ENCODE assay signal across 13 cellular contexts in the genomic region with DNA sequence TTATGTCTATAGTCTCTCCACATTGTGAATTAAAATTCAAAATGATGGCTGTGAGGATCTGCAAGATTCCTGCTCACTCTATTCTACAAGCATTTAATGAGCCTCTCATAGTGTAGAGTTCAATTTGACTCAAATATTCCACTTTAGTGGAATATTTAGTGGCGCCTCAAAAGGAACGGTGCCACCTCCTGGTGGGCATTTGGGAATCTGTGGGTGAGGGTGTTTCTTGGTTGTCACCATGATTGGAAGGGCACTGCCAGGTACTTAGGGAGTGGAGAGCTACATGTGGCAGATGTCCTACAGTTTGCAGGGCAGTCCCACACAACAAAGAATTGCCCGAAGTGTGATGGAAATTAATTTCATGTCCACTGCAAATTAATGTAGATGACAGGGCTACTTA. TPM values are rescaled to one million over a fixed set of nuclear protein-coding genes. Genes with fewer than 3 reads are reported as not detected.
DNase-seq lines count a peak whose midpoint lies in the region; ATAC-seq and TF ChIP-seq lines count a peak whose summit lies in the region.
"Had no signal": no experiment of that assay in that cellular context is flagged by ENCODE, and none has a peak within 500 bp of the region (broad histone marks: within the 10 kb centered on the region; RNA-seq: fewer than 3 reads in every experiment).

No MANE protein-coding gene starts in this region.

- no peaks in the 10 kb centered on the region for H3K9me2 ChIP-seq in SK-N-SH

- ATAC-seq in HG03342 (IDR thresholded peaks at IDR 0.05; ENCODE audit: unreplicated experiment): no peak
- ATAC-seq: activated CD8-positive, alpha-beta memory T cell treated with anti-CD3 and anti-CD28 coated beads, Interleukin-2, amount 10 ng/mL, durations not matched to agents 7 days and 5 days had no signal

- H3K9me3 ChIP-seq in SK-N-SH (no peaks in the 10 kb centered on the region), colonic mucosa (no peaks in the 10 kb centered on the region)
- H3K9me3 ChIP-seq: Caco-2, suprapubic skin had no signal

- H3K27me3 ChIP-seq in GM06990 (replicated peaks; ENCODE audit: control insufficient read depth, insufficient read depth, low read length): no peaks in the 10 kb centered on the region
- no peaks in the 10 kb centered on the region for H3K27me3 ChIP-seq in SK-N-SH (ENCODE audit: insufficient read depth)
- no peaks in the 10 kb centered on the region for H3K27me3 ChIP-seq in colonic mucosa
- H3K27me3 ChIP-seq: suprapubic skin had no signal

- H3K4me2 ChIP-seq in SK-N-SH: no peak overlapping the region

- H2AFZ ChIP-seq in SK-N-SH (ENCODE audit: low read depth): no peak overlapping the region

- no peaks in the 10 kb centered on the region for H4K20me1 ChIP-seq in SK-N-SH (ENCODE audit: insufficient read depth)

- intact Hi-C loops in colonic mucosa (cut with DNase I): no loop called here

- DNase-seq in ACHN (peak; percentile 23), GM06990 (ENCODE audit: extremely low read depth, insufficient read length) (no peak), SK-N-SH (peak; percentile 34), fibroblast of the aortic adventitia (ENCODE audit: low read depth) (peak; percentile 9), AG08396 (ENCODE audit: low spot score) (no peak), NCI-H345 treated with DMSO at 0.1 percent for 48 hours (lab: John Stamatoyannopoulos, UW; ENCODE audit: unreplicated experiment) (no peak), colonic mucosa (no peak)
- DNase-seq: activated CD8-positive, alpha-beta memory T cell treated with anti-CD3 and anti-CD28 coated beads, Interleukin-2, amount 10 ng/mL, durations not matched to agents 7 days and 5 days; Caco-2; central memory CD4-positive, alpha-beta T cell; nephron progenitor cell had no signal

- no peak for TF ChIP-seq EP300 in SK-N-SH (IDR thresholded peaks at IDR 0.05; ENCODE audit: borderline replicate concordance in 1 of 2, low read depth in 1 of 2, low read length in 1 of 2)

- no peak overlapping the region for H3K4me3 ChIP-seq in GM06990 (replicated peaks; ENCODE audit: low read depth, low read length)
- H3K4me3 ChIP-seq in SK-N-SH (ENCODE audit: low read depth in 2 of 2, low read length in 1 of 2): no peak overlapping the region
- H3K4me3 ChIP-seq in fibroblast of the aortic adventitia (ENCODE audit: low read depth, low read length): no peak overlapping the region
- no peak overlapping the region for H3K4me3 ChIP-seq in colonic mucosa
- H3K4me3 ChIP-seq: suprapubic skin had no signal

- 100% methylated on average over 3 of the region's 3 CpGs for WGBS in SK-N-SH (ENCODE audit: low lambda C conversion rate)

- H3K9ac ChIP-seq in SK-N-SH (no peak overlapping the region), colonic mucosa (ENCODE audit: low read depth in 2 of 2, low read length in 2 of 2) (no peak overlapping the region)

- TF ChIP-seq CTCF in GM06990 (IDR thresholded peaks at IDR 0.05; ENCODE audit: insufficient read depth, low read length, poor library complexity, severe bottlenecking): peak; percentile 27
- TF ChIP-seq CTCF in SK-N-SH (IDR thresholded peaks at IDR 0.05): peak; percentile 45
- TF ChIP-seq CTCF in fibroblast of the aortic adventitia (IDR thresholded peaks at IDR 0.05; ENCODE audit: insufficient read depth, low read length): peak; percentile 11
- TF ChIP-seq CTCF in colonic mucosa (IDR thresholded peaks at IDR 0.05): no peak

- H3K4me1 ChIP-seq in SK-N-SH (ENCODE audit: control insufficient read depth in 1 of 2, insufficient read depth in 2 of 2, low read depth in 1 of 2, low read length in 1 of 2): no peaks in the 10 kb centered on the region
- H3K4me1 ChIP-seq in colonic mucosa: no peaks in the 10 kb centered on the region
- H3K4me1 ChIP-seq: Caco-2, suprapubic skin had no signal

- peak; percentile 47 for TF ChIP-seq RAD21 in SK-N-SH (IDR thresholded peaks at IDR 0.05; ENCODE audit: low read length)

- no peaks in the 10 kb centered on the region for H3K79me2 ChIP-seq in SK-N-SH (ENCODE audit: insufficient read depth)

- H3F3A ChIP-seq in SK-N-SH (replicated peaks; ENCODE audit: insufficient read depth): no peaks in the 10 kb centered on the region

- CTCF ChIA-PET in SK-N-SH (lab: Yijun Ruan, JAX): interaction anchor here (0.7 to 2.5 kb wide), 6 partner anchors 9 to 257 kb away, joined by 3 to 8 read pairs (median 4); no protein-coding TSS in a partner anchor

- POLR2A ChIA-PET in SK-N-SH (lab: Yijun Ruan, JAX): no interaction called here

- in situ Hi-C loops in ACHN (cut with HindIII; ENCODE audit: low pct_ligation_motif_present, low pct_unique_long_range_greater_than_20kb, low sequenced_read_pairs): no loop called here

- H3K27ac ChIP-seq in SK-N-SH (ENCODE audit: low read depth in 2 of 2, low read length in 1 of 2) (no peak overlapping the region), colonic mucosa (no peak overlapping the region)
- H3K27ac ChIP-seq: suprapubic skin had no signal

- no peaks in the 10 kb centered on the region for H3K36me3 ChIP-seq in GM06990 (ENCODE audit: control insufficient read depth, insufficient read depth, low read length)
- no peaks in the 10 kb centered on the region for H3K36me3 ChIP-seq in SK-N-SH (replicated peaks in 1 of 2; ENCODE audit: control insufficient read depth in 1 of 2, insufficient read depth in 2 of 2, low read length in 1 of 2)
- no peaks in the 10 kb centered on the region for H3K36me3 ChIP-seq in colonic mucosa
- H3K36me3 ChIP-seq: suprapubic skin had no signal

TF ChIP-seq in SK-N-SH, 30 proteins besides CTCF, POLR2A, EP300 and RAD21:
- TF ChIP-seq MXI1 (IDR thresholded peaks at IDR 0.05; ENCODE audit: low read depth, low read length) (no peak), SMC3 (IDR thresholded peaks at IDR 0.05; ENCODE audit: low read depth, low read length) (peak; percentile 33; the same call in 1 of the 2 replicates), GATA2 (CRISPR knock-in tag; IDR thresholded peaks at IDR 0.05) (no peak)

RNA-seq across cellular contexts. Expression of a gene that starts 21.5 kb away (rescaled TPM):
- polyA plus RNA-seq in SK-N-SH (2012; rRNA removed): 1.1 and 1.6 TPM in 2 replicates
- 0.88 and 1.0 TPM in 2 replicates for polyA plus RNA-seq in SK-N-SH (2012; cell fraction: cytosol; rRNA removed)
- 3.5 and 5.8 TPM in 2 replicates for polyA plus RNA-seq in SK-N-SH (2012; cell fraction: nucleus; rRNA removed)
- total RNA-seq in fibroblast of the aortic adventitia (ENCODE audit: low replicate concordance): 0.08 and 2.2 TPM in 2 replicates
- 1 to 10 TPM; 1.5 to 1.7 TPM for total RNA-seq in colonic mucosa

RNA-seq across cellular contexts. Expression of a gene that starts 50.4 kb away (rescaled TPM):
- polyA plus RNA-seq in SK-N-SH (2012; rRNA removed): 9.6 and 11.4 TPM in 2 replicates
- polyA plus RNA-seq in SK-N-SH (2012; cell fraction: cytosol; rRNA removed): 16.2 and 19.9 TPM in 2 replicates
- polyA plus RNA-seq in SK-N-SH (2012; cell fraction: nucleus; rRNA removed): 5.1 and 11.4 TPM in 2 replicates
- total RNA-seq in fibroblast of the aortic adventitia (ENCODE audit: low replicate concordance) (39.9 and 55.8 TPM in 2 replicates), colonic mucosa (10 to 100 TPM; 18.6 to 29.4 TPM)

Comparison
In these comparisons a context has a peak if more than half of its experiments do, and no peak if none do; other contexts are left out.
1. DNase-seq: peak in ACHN (single experiment), SK-N-SH (single experiment) and fibroblast of the aortic adventitia (single experiment); none in GM06990 (single experiment), AG08396 (single experiment), NCI-H345 treated with DMSO at 0.1 percent for 48 hours (single experiment) and colonic mucosa (single experiment).